In the genomic region with DNA sequence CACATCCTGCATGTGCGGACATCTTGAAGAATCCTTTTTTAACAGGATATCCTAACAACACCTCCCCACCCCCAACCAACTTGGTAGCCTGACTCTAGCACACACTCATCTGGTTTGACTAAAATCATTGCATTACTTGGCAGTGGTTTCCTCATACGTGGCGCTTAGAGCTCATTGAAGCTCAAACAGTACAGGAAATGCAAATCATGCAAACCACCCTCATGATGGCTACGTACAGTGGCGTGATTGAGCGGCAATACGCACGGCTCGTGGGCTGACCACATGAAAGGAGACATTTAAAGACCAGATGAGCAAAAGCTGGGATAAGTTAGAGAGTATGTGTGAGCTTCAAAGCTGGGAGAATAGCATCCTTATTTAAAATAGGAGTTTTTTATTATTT, we compare ENCODE assay signal across 8 cellular contexts.
DNase-seq lines count a peak whose midpoint lies in the region; ATAC-seq, FAIRE-seq and TF ChIP-seq lines count a peak whose summit lies in the region.

No MANE protein-coding gene starts in this region.

- H3K27me3 Mint-ChIP-seq in H9 (ENCODE audit: low read depth) = no peaks in the 10 kb centered on the region; the same call in 1 of the 2 replicates

- no peaks in the 10 kb centered on the region for H3K9me1 ChIP-seq in K562 (ENCODE audit: control insufficient read depth, insufficient read depth, low read length)

- TF ChIP-seq POLR2A in K562 (conservative IDR thresholded peaks at IDR 0.05) = no peak

- intact Hi-C loops in K562 (cut with micrococcal nuclease) = no loop called here

- peak; percentile 21 to 99 (median 65) for DNase-seq in T-helper 2 cell
- DNase-seq in K562 (ENCODE audit: extremely low read depth in 1 of 4, low spot score in 3 of 4) = no peak
- peak; percentile 28 for DNase-seq in stimulated activated CD8-positive, alpha-beta memory T cell treated with anti-CD3 and anti-CD28 coated beads, Interleukin-15, amount 100 ng/mL, for 1 hour (ENCODE audit: low read depth)
- no peak for DNase-seq in H9
- no peak for DNase-seq in GDM1 (lab: John Stamatoyannopoulos, UW)
- DNase-seq in HAP-1 (ENCODE audit: low spot score in 2 of 2) = no peak

- no peak overlapping the region for H3K56ac ChIP-seq in H9 (ENCODE audit: insufficient read length, low read depth, low read length)

- no peak for TF ChIP-seq RAD21 in K562 (CRISPR knock-in tag; conservative IDR thresholded peaks at IDR 0.05 in 1 of 2, IDR thresholded peaks at IDR 0.05 in 1 of 2)

- no peak overlapping the region for H2BK5ac ChIP-seq in H9 (ENCODE audit: insufficient read length, low read length)

- no peak overlapping the region for H3K14ac ChIP-seq in H9 (ENCODE audit: insufficient read depth, low read length)

- H3K23ac ChIP-seq in H9 (ENCODE audit: insufficient read length, low read depth, low read length) = no peak overlapping the region

- H4K8ac ChIP-seq in H9 (replicated peaks; ENCODE audit: insufficient read length, low read depth, low read length) = no peak overlapping the region

- H3K27me3 ChIP-seq in K562 (ENCODE audit: control insufficient read depth in 2 of 2, insufficient read depth in 2 of 2, low read length in 2 of 2) = no peaks in the 10 kb centered on the region
- no peaks in the 10 kb centered on the region for H3K27me3 ChIP-seq in H9 (ENCODE audit: insufficient read depth, low read length)
- no peaks in the 10 kb centered on the region for H3K27me3 ChIP-seq in HAP-1 (ENCODE audit: low read depth)

- no peaks in the 10 kb centered on the region for H3K23me2 ChIP-seq in H9 (ENCODE audit: insufficient read length, low read depth, low read length, poor library complexity, severe bottlenecking)

- no peak overlapping the region for H3K9ac ChIP-seq in K562 (ENCODE audit: insufficient read depth in 1 of 2, low read depth in 2 of 2, low read length in 2 of 2)
- no peak overlapping the region for H3K9ac ChIP-seq in H9 (ENCODE audit: extremely low read depth, insufficient read length, low read length)

- no peak overlapping the region for H4K91ac ChIP-seq in H9 (ENCODE audit: insufficient read length, low read depth, low read length)

- no peak overlapping the region for H2BK120ac ChIP-seq in H9 (ENCODE audit: low read depth, low read length, poor library complexity, severe bottlenecking)

- no peaks in the 10 kb centered on the region; a peak in 1 of 4 replicates for H3K4me1 Mint-ChIP-seq in H9

- in situ Hi-C loops in K562 (cut with MboI) (no loop called here), HAP-1 (cut with MboI; ENCODE audit: low sequenced_read_pairs) (no loop called here)

- no peaks in the 10 kb centered on the region for H3K79me1 ChIP-seq in H9 (ENCODE audit: insufficient read depth, low read depth, low read length, poor library complexity, severe bottlenecking)

- H3K4me2 ChIP-seq in K562 (ENCODE audit: insufficient read depth, low read length) (no peak overlapping the region), H9 (ENCODE audit: insufficient read depth, insufficient read length, low read length) (no peak overlapping the region)

- H3K4me3 Mint-ChIP-seq in H9 = no peak overlapping the region

- H3K4ac ChIP-seq in H9 (ENCODE audit: low read depth, low read length) = no peak overlapping the region

- no peak overlapping the region for H2BK12ac ChIP-seq in H9 (ENCODE audit: insufficient read length, low read depth, low read length)

- CTCF ChIA-PET in K562 (lab: Yijun Ruan, JAX; ENCODE audit: low intra/inter-chr PET ratio) = no interaction called here

- H3T11ph ChIP-seq in H9 (ENCODE audit: low read length) = no peak overlapping the region

- H3K36me3 ChIP-seq in K562 (ENCODE audit: control insufficient read depth, insufficient read depth, low read length) (no peaks in the 10 kb centered on the region), HAP-1 (replicated peaks) (no peaks in the 10 kb centered on the region)

- no peaks in the 10 kb centered on the region for H3K9me3 Mint-ChIP-seq in H9

- H3K9me3 ChIP-seq in K562 (replicated peaks; ENCODE audit: control insufficient read depth, insufficient read depth, low read depth, low read length) = no peaks in the 10 kb centered on the region
- H3K9me3 ChIP-seq in H9 (ENCODE audit: control insufficient read depth, low read depth, low read length) = no peaks in the 10 kb centered on the region
- H3K9me3 ChIP-seq in HAP-1 = no peaks in the 10 kb centered on the region

- H3K18ac ChIP-seq in H9 (ENCODE audit: insufficient read length, low read depth, low read length) = no peak overlapping the region

- no peaks in the 10 kb centered on the region for H4K20me1 ChIP-seq in K562 (replicated peaks; ENCODE audit: control insufficient read depth, insufficient read depth, low read length)
- H4K20me1 ChIP-seq in H9 (ENCODE audit: control insufficient read depth, insufficient read depth, insufficient read length) = no peaks in the 10 kb centered on the region

- H3K79me2 ChIP-seq in K562 (ENCODE audit: control insufficient read depth, insufficient read depth, low read length) (no peaks in the 10 kb centered on the region), H9 (ENCODE audit: insufficient read depth, low read length) (no peaks in the 10 kb centered on the region)

- no peak overlapping the region for H2BK15ac ChIP-seq in H9 (ENCODE audit: low read depth, low read length)

- no peak overlapping the region for H2AK5ac ChIP-seq in H9 (ENCODE audit: insufficient read length, low read length)

- H3K4me1 ChIP-seq in K562 (replicated peaks in 1 of 2; ENCODE audit: control insufficient read depth in 2 of 2, insufficient read depth in 2 of 2, low read length in 2 of 2) (no peaks in the 10 kb centered on the region), H9 (ENCODE audit: insufficient read depth, low read length) (no peaks in the 10 kb centered on the region), HAP-1 (no peaks in the 10 kb centered on the region)

- WGBS in K562 (ENCODE audit: insufficient coverage, low coverage, missing lambda C conversion rate) = 86% methylated on average over 9 of the region's 9 CpGs
- no CpG with 5 or more reads among the region's 9 CpGs for WGBS in H9 (ENCODE audit: extremely low coverage, insufficient read length, low lambda C conversion rate)

- TF ChIP-seq CTCF in K562 (IDR thresholded peaks at IDR 0.05 in 2 of 3, conservative IDR thresholded peaks at IDR 0.05 in 1 of 3; ENCODE audit: insufficient read depth in 2 of 3, low read depth in 1 of 3, low read length in 3 of 3) (no peak), H9 (conservative IDR thresholded peaks at IDR 0.05) (no peak)

- H3K27ac ChIP-seq in K562 (ENCODE audit: extremely low read depth, low read depth, low read length) (no peak overlapping the region), H9 (ENCODE audit: insufficient read length, low read depth, low read length) (no peak overlapping the region)

- H3K27ac Mint-ChIP-seq in H9 = peak overlapping the region in 1 of 3 experiments; percentile 44; a peak in 1 of 7 replicates

- POLR2A ChIA-PET in K562 (lab: Yijun Ruan, JAX) = no interaction called here

- no TSS peak for BruUV-seq in K562 (replicated peaks; lab: Mats Ljungman, UMichigan)

- no peak overlapping the region for H2AFZ ChIP-seq in K562 (ENCODE audit: low read depth, low read length)
- H2AFZ ChIP-seq in H9 (ENCODE audit: low read length) = no peak overlapping the region

- H3K36me3 Mint-ChIP-seq in H9 (ENCODE audit: insufficient read depth in 1 of 3, low read depth in 3 of 3) = no peaks in the 10 kb centered on the region

- no peak overlapping the region for H2BK20ac ChIP-seq in H9 (ENCODE audit: low read depth, low read length, poor library complexity, severe bottlenecking)

- H3K4me3 ChIP-seq in K562 (no peak overlapping the region), HAP-1 (no peak overlapping the region)

- H4K5ac ChIP-seq in H9 (ENCODE audit: insufficient read length, low read depth, low read length) = no peak overlapping the region

- FAIRE-seq in K562 (lab: Jason Lieb, UNC) = no peak

- no peak for TF ChIP-seq EP300 in K562 (IDR thresholded peaks at IDR 0.05; ENCODE audit: low read length)

- ATAC-seq in GM18499 (IDR thresholded peaks at IDR 0.05; ENCODE audit: insufficient read depth, unreplicated experiment) = peak; percentile 98
- peak; percentile 99 for ATAC-seq in HG02798 (IDR thresholded peaks at IDR 0.05; ENCODE audit: poor library complexity, unreplicated experiment)
- ATAC-seq in K562 = no peak

TF ChIP-seq in K562, 482 proteins besides CTCF, POLR2A, EP300 and RAD21:
- TF ChIP-seq RAD51 (IDR thresholded peaks at IDR 0.05; ENCODE audit: borderline replicate concordance, low read depth) = no peak
- TF ChIP-seq, protein P1, sequence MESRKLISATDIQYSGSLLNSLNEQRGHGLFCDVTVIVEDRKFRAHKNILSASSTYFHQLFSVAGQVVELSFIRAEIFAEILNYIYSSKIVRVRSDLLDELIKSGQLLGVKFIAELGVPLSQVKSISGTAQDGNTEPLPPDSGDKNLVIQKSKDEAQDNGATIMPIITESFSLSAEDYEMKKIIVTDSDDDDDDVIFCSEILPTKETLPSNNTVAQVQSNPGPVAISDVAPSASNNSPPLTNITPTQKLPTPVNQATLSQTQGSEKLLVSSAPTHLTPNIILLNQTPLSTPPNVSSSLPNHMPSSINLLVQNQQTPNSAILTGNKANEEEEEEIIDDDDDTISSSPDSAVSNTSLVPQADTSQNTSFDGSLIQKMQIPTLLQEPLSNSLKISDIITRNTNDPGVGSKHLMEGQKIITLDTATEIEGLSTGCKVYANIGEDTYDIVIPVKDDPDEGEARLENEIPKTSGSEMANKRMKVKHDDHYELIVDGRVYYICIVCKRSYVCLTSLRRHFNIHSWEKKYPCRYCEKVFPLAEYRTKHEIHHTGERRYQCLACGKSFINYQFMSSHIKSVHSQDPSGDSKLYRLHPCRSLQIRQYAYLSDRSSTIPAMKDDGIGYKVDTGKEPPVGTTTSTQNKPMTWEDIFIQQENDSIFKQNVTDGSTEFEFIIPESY (CRISPR knock-in tag; IDR thresholded peaks at IDR 0.05) = 0 out of 2 replicates have a peak, but pooled peaks have one; percentile 39

Comparison
In these comparisons a context has a peak if more than half of its experiments do, and no peak if none do; other contexts are left out.
1. DNase-seq: peak in T-helper 2 cell (5 of 5) and stimulated activated CD8-positive, alpha-beta memory T cell treated with anti-CD3 and anti-CD28 coated beads, Interleukin-15, amount 100 ng/mL, for 1 hour (single experiment); none in K562 (0 of 4), H9 (single experiment), GDM1 (single experiment) and HAP-1 (0 of 2).